In genomic region chr11:61157743-61158142, GRCh38 we compare ENCODE assay signal across 16 cellular contexts. TPM values are rescaled to one million over a fixed set of nuclear protein-coding genes. Genes with fewer than 3 reads are reported as not detected.
A peak's percentile ranks its signal among the peaks of the same experiment; 100 is the strongest.
DNase-seq lines count a peak whose midpoint lies in the region; ATAC-seq and TF ChIP-seq lines count a peak whose summit lies in the region.
"Had no signal": no experiment of that assay in that cellular context is flagged by ENCODE, and none has a peak within 500 bp of the region (broad histone marks: within the 10 kb centered on the region; RNA-seq: fewer than 3 reads in every experiment).

No MANE protein-coding gene starts in this region.

- intact Hi-C loops in PC-3 (cut with micrococcal nuclease): no loop called here

- no peak overlapping the region for H3K23ac ChIP-seq in mesenchymal stem cell (ENCODE audit: low read length in 2 of 2)

- no peak overlapping the region for H3K4ac ChIP-seq in mesenchymal stem cell (ENCODE audit: low read depth in 1 of 2, low read length in 2 of 2)

- 0 out of 2 replicates have a peak, but pooled peaks cover 5% of the 10 kb centered on the region for H4K20me1 ChIP-seq in PC-3 (ENCODE audit: low read length)

- BruUV-seq in PC-3 (replicated peaks; lab: Mats Ljungman, UMichigan): no TSS peak

- no peak overlapping the region for H2AFZ ChIP-seq in PC-3 (ENCODE audit: low read length)
- H2AFZ ChIP-seq in mesenchymal stem cell (ENCODE audit: low read depth, low read length): no peak overlapping the region

- H3K4me3 Mint-ChIP-seq in activated naive CD8-positive, alpha-beta T cell treated with anti-CD3 and anti-CD28 coated beads, Interleukin-2, amount 10 ng/mL, durations not matched to agents 7 days and 5 days: no peak overlapping the region
- H3K4me3 Mint-ChIP-seq in activated naive CD8-positive, alpha-beta T cell treated with anti-CD3 and anti-CD28 coated beads for 36 hours: no peak overlapping the region

- no peak overlapping the region for H2BK5ac ChIP-seq in mesenchymal stem cell (ENCODE audit: low read depth, low read length, poor library complexity, severe bottlenecking)

- H3K9me2 ChIP-seq in PC-3 (replicated peaks; ENCODE audit: low read length): no peaks in the 10 kb centered on the region

- DNase-seq in activated naive CD8-positive, alpha-beta T cell treated with anti-CD3 and anti-CD28 coated beads, Interleukin-2, amount 10 ng/mL, durations not matched to agents 7 days and 5 days: peak; percentile 9
- DNase-seq in activated naive CD8-positive, alpha-beta T cell treated with anti-CD3 and anti-CD28 coated beads for 36 hours: no peak
- DNase-seq in PC-3 (peak; percentile 38), mesenchymal stem cell (no peak), retina (no peak)
- DNase-seq in stimulated activated naive CD8-positive, alpha-beta T cell treated with anti-CD3 and anti-CD28 coated beads, Interleukin-15, Interleukin-2, amounts not matched to agents 100 U/mL and 50 U/mL, for 24 hours: no peak
- DNase-seq: activated effector memory CD4-positive, alpha-beta T cell treated with Interleukin-2 at 50 U/mL for 16 hours; AML-193; brain microvascular endothelial cell; NCI-H2029 treated with DMSO at 0.1 percent for 48 hours; nucleus accumbens; small intestine; T1000; testis had no signal

- H3K9ac ChIP-seq in PC-3 (ENCODE audit: low read length) (peak overlapping the region; percentile 37; the same call in 1 of the 2 replicates), mesenchymal stem cell (ENCODE audit: low read length) (no peak overlapping the region), subcutaneous abdominal adipose tissue (ENCODE audit: low read length in 5 of 5) (no peak overlapping the region)

- peaks cover 11% of the 10 kb centered on the region for H3F3A ChIP-seq in PC-3 (ENCODE audit: low read length, unreplicated experiment)

- peaks cover 2% of the 10 kb centered on the region for H3K79me1 ChIP-seq in mesenchymal stem cell (replicated peaks; ENCODE audit: low read length, poor library complexity, severe bottlenecking)

- H3K4me1 ChIP-seq in PC-3 (ENCODE audit: insufficient read depth, low read length): peaks cover 56% of the 10 kb centered on the region
- peaks cover 10% of the 10 kb centered on the region for H3K4me1 ChIP-seq in mesenchymal stem cell (ENCODE audit: control insufficient read depth, insufficient read depth, low read depth, low read length)
- H3K4me1 ChIP-seq in subcutaneous abdominal adipose tissue (ENCODE audit: control insufficient read depth in 5 of 5, insufficient read depth in 5 of 5, low read length in 5 of 5): peaks cover 3 to 46% (median 45%) of the 10 kb centered on the region in 5 donors

- no peaks in the 10 kb centered on the region for H3K27me3 Mint-ChIP-seq in activated naive CD8-positive, alpha-beta T cell treated with anti-CD3 and anti-CD28 coated beads, Interleukin-2, amount 10 ng/mL, durations not matched to agents 7 days and 5 days
- H3K27me3 Mint-ChIP-seq in activated naive CD8-positive, alpha-beta T cell treated with anti-CD3 and anti-CD28 coated beads for 36 hours: no peaks in the 10 kb centered on the region

- no peak overlapping the region for H3K27ac Mint-ChIP-seq in activated naive CD8-positive, alpha-beta T cell treated with anti-CD3 and anti-CD28 coated beads, Interleukin-2, amount 10 ng/mL, durations not matched to agents 7 days and 5 days
- H3K27ac Mint-ChIP-seq in activated naive CD8-positive, alpha-beta T cell treated with anti-CD3 and anti-CD28 coated beads for 36 hours: no peak overlapping the region

- H3K4me3 ChIP-seq in PC-3 (ENCODE audit: low read length): peak overlapping the region; percentile 55; the same call in 1 of the 2 replicates
- H3K4me3 ChIP-seq in mesenchymal stem cell (ENCODE audit: insufficient read depth in 1 of 2, low read depth in 1 of 2, low read length in 2 of 2): no peak overlapping the region
- H3K4me3 ChIP-seq in subcutaneous abdominal adipose tissue (ENCODE audit: low read depth in 1 of 5, low read length in 5 of 5): no peak overlapping the region
- H3K4me3 ChIP-seq: testis had no signal

- peak overlapping the region; percentile 83 for H2AK5ac ChIP-seq in mesenchymal stem cell (ENCODE audit: low read length, severe bottlenecking)

- H3K4me2 ChIP-seq in PC-3 (ENCODE audit: low read length) (peak overlapping the region; percentile 80), mesenchymal stem cell (ENCODE audit: low read length, poor library complexity, severe bottlenecking) (no peak overlapping the region)

- no peaks in the 10 kb centered on the region for H3K27me3 ChIP-seq in PC-3 (ENCODE audit: low read length)
- no peaks in the 10 kb centered on the region for H3K27me3 ChIP-seq in mesenchymal stem cell (ENCODE audit: control insufficient read depth in 1 of 2, insufficient read depth in 1 of 2, low read length in 2 of 2)
- no peaks in the 10 kb centered on the region for H3K27me3 ChIP-seq in subcutaneous abdominal adipose tissue (ENCODE audit: control insufficient read depth in 5 of 5, insufficient read depth in 4 of 5, low read length in 5 of 5)
- H3K27me3 ChIP-seq: brain microvascular endothelial cell, testis had no signal

- no peak overlapping the region for H2BK12ac ChIP-seq in mesenchymal stem cell (ENCODE audit: low read length in 2 of 2)

- peaks cover 14% of the 10 kb centered on the region for H3K9me3 ChIP-seq in PC-3 (ENCODE audit: low read length)
- peaks cover 19% of the 10 kb centered on the region for H3K9me3 ChIP-seq in mesenchymal stem cell (ENCODE audit: control insufficient read depth, low read length)
- H3K9me3 ChIP-seq in subcutaneous abdominal adipose tissue (ENCODE audit: control insufficient read depth in 5 of 5, low read length in 5 of 5): peaks cover 0 to 5% (median 0%) of the 10 kb centered on the region in 5 donors
- H3K9me3 ChIP-seq: testis had no signal

- ATAC-seq in activated naive CD8-positive, alpha-beta T cell treated with anti-CD3 and anti-CD28 coated beads, Interleukin-2, amount 10 ng/mL, durations not matched to agents 7 days and 5 days (ENCODE audit: low read depth): no peak
- ATAC-seq in PC-3 (no peak), GM21825 (IDR thresholded peaks at IDR 0.05; ENCODE audit: unreplicated experiment) (no peak)
- no peak for ATAC-seq in stimulated activated naive CD8-positive, alpha-beta T cell treated with anti-CD3 and anti-CD28 coated beads, Interleukin-15, Interleukin-2, amounts not matched to agents 100 U/mL and 50 U/mL, for 24 hours

- H3K36me3 ChIP-seq in PC-3 (ENCODE audit: low read depth, low read length) (peaks cover 36% of the 10 kb centered on the region), mesenchymal stem cell (ENCODE audit: control insufficient read depth in 1 of 2, insufficient read depth in 2 of 2, low read depth in 1 of 2, low read length in 2 of 2) (peaks cover 3 to 14% of the 10 kb centered on the region in 2 experiments), subcutaneous abdominal adipose tissue (ENCODE audit: control insufficient read depth in 5 of 5, insufficient read depth in 5 of 5, low read length in 5 of 5) (peaks cover 0 to 4% (median 0%) of the 10 kb centered on the region in 5 donors)
- H3K36me3 ChIP-seq: brain microvascular endothelial cell had no signal

- peaks cover 17% of the 10 kb centered on the region for H3K4me1 Mint-ChIP-seq in activated naive CD8-positive, alpha-beta T cell treated with anti-CD3 and anti-CD28 coated beads, Interleukin-2, amount 10 ng/mL, durations not matched to agents 7 days and 5 days
- H3K4me1 Mint-ChIP-seq in activated naive CD8-positive, alpha-beta T cell treated with anti-CD3 and anti-CD28 coated beads for 36 hours: peaks cover 41% of the 10 kb centered on the region

- POLR2A ChIA-PET in activated naive CD8-positive, alpha-beta T cell treated with anti-CD3 and anti-CD28 coated beads, Interleukin-2, amount 10 ng/mL, durations not matched to agents 7 days and 5 days (lab: Charles Lee): interaction anchor here (0.9 kb wide), 1 partner anchor 12 kb away, joined by 3 read pairs; no protein-coding TSS in a partner anchor
- POLR2A ChIA-PET in PC-3 (lab: Charles Lee; ENCODE audit: unreplicated experiment): no interaction called here

- no peak overlapping the region for H2BK120ac ChIP-seq in mesenchymal stem cell (ENCODE audit: low read depth, low read length)

- no peak for TF ChIP-seq CTCF in PC-3 (conservative IDR thresholded peaks at IDR 0.05; ENCODE audit: low read depth, low read length)

- no peak overlapping the region for H2BK15ac ChIP-seq in mesenchymal stem cell (ENCODE audit: low read depth, poor library complexity, severe bottlenecking)

- peaks cover 78% of the 10 kb centered on the region for H3K79me2 ChIP-seq in PC-3 (ENCODE audit: low read length)

- peaks cover 13% of the 10 kb centered on the region for H3K36me3 Mint-ChIP-seq in activated naive CD8-positive, alpha-beta T cell treated with anti-CD3 and anti-CD28 coated beads, Interleukin-2, amount 10 ng/mL, durations not matched to agents 7 days and 5 days
- H3K36me3 Mint-ChIP-seq in activated naive CD8-positive, alpha-beta T cell treated with anti-CD3 and anti-CD28 coated beads for 36 hours: peaks cover 32% of the 10 kb centered on the region

- no peak overlapping the region for H3K14ac ChIP-seq in mesenchymal stem cell (ENCODE audit: low read length in 2 of 2)

- H3K27ac ChIP-seq in PC-3 (ENCODE audit: low read length) (peak overlapping the region; percentile 83), mesenchymal stem cell (ENCODE audit: low read length, poor library complexity, severe bottlenecking) (no peak overlapping the region), subcutaneous abdominal adipose tissue (ENCODE audit: low read depth, low read length) (peak overlapping the region; percentile 61)
- H3K27ac ChIP-seq: brain microvascular endothelial cell had no signal

- peaks cover 6% of the 10 kb centered on the region for H3K9me3 Mint-ChIP-seq in activated naive CD8-positive, alpha-beta T cell treated with anti-CD3 and anti-CD28 coated beads, Interleukin-2, amount 10 ng/mL, durations not matched to agents 7 days and 5 days
- H3K9me3 Mint-ChIP-seq in activated naive CD8-positive, alpha-beta T cell treated with anti-CD3 and anti-CD28 coated beads for 36 hours: peaks cover 20% of the 10 kb centered on the region

- H4K91ac ChIP-seq in mesenchymal stem cell (ENCODE audit: low read length): no peak overlapping the region

- WGBS in mesenchymal stem cell: 97% methylated on average over 3 of the region's 3 CpGs

- H3K18ac ChIP-seq in mesenchymal stem cell (ENCODE audit: low read depth in 1 of 2, low read length in 2 of 2): no peak overlapping the region

- no peak overlapping the region for H4K8ac ChIP-seq in mesenchymal stem cell (ENCODE audit: low read length)

- CTCF ChIA-PET in PC-3 (lab: Charles Lee): interaction anchor here (0.6 kb wide), 1 partner anchor 31 kb away, joined by 3 read pairs; no protein-coding TSS in a partner anchor

RNA-seq across cellular contexts. Expression of gene VPS37C, which starts 3.5 kb away (rescaled TPM):
- 1 to 10 TPM; 5.6 to 6.0 TPM for total RNA-seq in activated naive CD8-positive, alpha-beta T cell treated with anti-CD3 and anti-CD28 coated beads, Interleukin-2, amount 10 ng/mL, durations not matched to agents 7 days and 5 days
- 1 to 10 TPM; 8.1 to 8.8 TPM for total RNA-seq in activated naive CD8-positive, alpha-beta T cell treated with anti-CD3 and anti-CD28 coated beads for 36 hours
- 28.9 and 34.9 TPM in 2 replicates for total RNA-seq in PC-3 (2014; rRNA removed)
- polyA plus RNA-seq in mesenchymal stem cell (2013, experiment 1 of 2): 15.0 TPM
- 14.7 TPM for polyA plus RNA-seq in mesenchymal stem cell (2013, experiment 2 of 2)

RNA-seq across cellular contexts. Expression of gene PGA3, which starts 45.6 kb away (rescaled TPM):
- total RNA-seq in activated naive CD8-positive, alpha-beta T cell treated with anti-CD3 and anti-CD28 coated beads, Interleukin-2, amount 10 ng/mL, durations not matched to agents 7 days and 5 days: not detected
- total RNA-seq in activated naive CD8-positive, alpha-beta T cell treated with anti-CD3 and anti-CD28 coated beads for 36 hours: not detected
- not detected in 2 replicates for total RNA-seq in PC-3 (2014; rRNA removed)
- polyA plus RNA-seq in mesenchymal stem cell (2013, experiment 1 of 2): not detected
- polyA plus RNA-seq in mesenchymal stem cell (2013, experiment 2 of 2): not detected

RNA-seq across cellular contexts. Expression of gene CD5, which starts 55.5 kb away (rescaled TPM):
- total RNA-seq in activated naive CD8-positive, alpha-beta T cell treated with anti-CD3 and anti-CD28 coated beads, Interleukin-2, amount 10 ng/mL, durations not matched to agents 7 days and 5 days: 100 to 1,000 TPM; 303 to 313 TPM
- total RNA-seq in activated naive CD8-positive, alpha-beta T cell treated with anti-CD3 and anti-CD28 coated beads for 36 hours: 100 to 1,000 TPM; 196 to 197 TPM
- 0.11 and 0.12 TPM in 2 replicates for total RNA-seq in PC-3 (2014; rRNA removed)
- not detected for polyA plus RNA-seq in mesenchymal stem cell (2013, experiment 1 of 2)
- polyA plus RNA-seq in mesenchymal stem cell (2013, experiment 2 of 2): not detected

Comparison
In these comparisons a context has a peak if more than half of its experiments do, and no peak if none do; other contexts are left out.
1. DNase-seq: peak in activated naive CD8-positive, alpha-beta T cell treated with anti-CD3 and anti-CD28 coated beads, Interleukin-2, amount 10 ng/mL, durations not matched to agents 7 days and 5 days (single experiment) and PC-3 (single experiment); none in activated naive CD8-positive, alpha-beta T cell treated with anti-CD3 and anti-CD28 coated beads for 36 hours (single experiment), mesenchymal stem cell (single experiment), stimulated activated naive CD8-positive, alpha-beta T cell treated with anti-CD3 and anti-CD28 coated beads, Interleukin-15, Interleukin-2, amounts not matched to agents 100 U/mL and 50 U/mL, for 24 hours (single experiment) and retina (single experiment).
2. RNA of gene CD5, which starts 55.5 kb away (total RNA-seq): 303 to 313 TPM in activated naive CD8-positive, alpha-beta T cell treated with anti-CD3 and anti-CD28 coated beads, Interleukin-2, amount 10 ng/mL, durations not matched to agents 7 days and 5 days and 196 to 197 TPM in activated naive CD8-positive, alpha-beta T cell treated with anti-CD3 and anti-CD28 coated beads for 36 hours; 0.11 to 0.12 TPM in PC-3; every median in the first group is over 100 times any median in the second.